In the genomic region with DNA sequence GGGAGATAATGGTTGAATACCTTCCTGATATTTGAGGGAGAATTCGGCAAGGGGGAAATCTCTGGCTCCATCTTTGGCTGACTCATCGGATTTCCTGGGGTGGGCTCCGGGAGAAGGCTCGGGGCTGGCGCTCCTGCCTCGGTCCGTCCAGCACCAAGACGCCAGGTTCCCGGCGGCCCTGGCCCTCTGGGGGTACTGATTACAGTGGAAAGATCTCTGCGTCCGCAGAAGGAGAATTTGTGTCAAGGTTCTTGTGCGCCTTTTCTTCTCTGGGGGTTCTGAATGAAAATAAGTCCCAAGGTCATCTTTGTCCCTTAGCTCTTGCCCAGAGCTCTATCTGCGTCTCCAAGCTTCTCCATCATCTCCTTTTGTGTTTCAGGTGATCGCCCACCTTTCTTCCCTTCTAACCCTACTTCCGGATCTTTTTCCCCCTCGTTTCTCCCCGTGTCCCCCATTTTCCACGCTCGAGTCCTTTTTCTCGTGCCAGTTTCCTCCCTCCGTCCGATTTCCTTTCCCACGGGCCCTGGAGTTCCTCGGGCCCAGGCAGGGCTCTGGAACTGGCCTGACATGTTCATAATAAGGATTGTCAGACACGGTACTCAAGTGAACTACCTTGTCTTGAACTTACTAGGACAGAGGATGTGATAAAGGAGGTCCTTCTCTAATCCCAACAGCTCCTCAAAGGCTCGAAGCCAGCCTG, we compare ENCODE assay signal across 14 cellular contexts. TPM values are rescaled to one million over a fixed set of nuclear protein-coding genes. Genes with fewer than 3 reads are reported as not detected.
DNase-seq lines count a peak whose midpoint lies in the region; ATAC-seq and TF ChIP-seq lines count a peak whose summit lies in the region.
"Had no signal": no experiment of that assay in that cellular context is flagged by ENCODE, and none has a peak within 500 bp of the region (broad histone marks: within the 10 kb centered on the region; RNA-seq: fewer than 3 reads in every experiment).

No MANE protein-coding gene starts in this region.

- H3K4me3 ChIP-seq in suprapubic skin = no peak overlapping the region

- no peak for TF ChIP-seq CTCF in suprapubic skin (IDR thresholded peaks at IDR 0.05)

- peaks cover 59% of the 10 kb centered on the region for H3K4me1 Mint-ChIP-seq in activated naive CD4-positive, alpha-beta T cell treated with anti-CD3 and anti-CD28 coated beads, Interleukin-2, amount 50 U/mL, for 24 hours
- peaks cover 52% of the 10 kb centered on the region for H3K4me1 Mint-ChIP-seq in activated naive CD8-positive, alpha-beta T cell (ENCODE audit: low read depth)
- H3K4me1 Mint-ChIP-seq in stimulated activated naive CD8-positive, alpha-beta T cell treated with anti-CD3 and anti-CD28 coated beads, Interleukin-15, amount 100 ng/mL, for 72 hours = peaks cover 68% of the 10 kb centered on the region

- no peaks in the 10 kb centered on the region for H3K36me3 ChIP-seq in suprapubic skin

- peak overlapping the region; percentile 90 for H3K4me3 Mint-ChIP-seq in activated naive CD4-positive, alpha-beta T cell treated with anti-CD3 and anti-CD28 coated beads, Interleukin-2, amount 50 U/mL, for 24 hours
- H3K4me3 Mint-ChIP-seq in activated naive CD8-positive, alpha-beta T cell = peak overlapping the region; percentile 84
- peak overlapping the region; percentile 86 to 89 for H3K4me3 Mint-ChIP-seq in stimulated activated naive CD8-positive, alpha-beta T cell treated with anti-CD3 and anti-CD28 coated beads, Interleukin-15, amount 100 ng/mL, for 72 hours

- 53% methylated on average over 27 of the region's 27 CpGs for WGBS in suprapubic skin

- peaks cover 3% of the 10 kb centered on the region for H3K36me3 Mint-ChIP-seq in activated naive CD4-positive, alpha-beta T cell treated with anti-CD3 and anti-CD28 coated beads, Interleukin-2, amount 50 U/mL, for 24 hours
- peaks cover 2% of the 10 kb centered on the region for H3K36me3 Mint-ChIP-seq in activated naive CD8-positive, alpha-beta T cell

- H3K9me3 Mint-ChIP-seq in activated naive CD4-positive, alpha-beta T cell treated with anti-CD3 and anti-CD28 coated beads, Interleukin-2, amount 50 U/mL, for 24 hours = peaks cover under 1% of the 10 kb centered on the region
- no peaks in the 10 kb centered on the region for H3K9me3 Mint-ChIP-seq in activated naive CD8-positive, alpha-beta T cell (ENCODE audit: low read depth)
- peaks cover 3% of the 10 kb centered on the region in 2 donors for H3K9me3 Mint-ChIP-seq in stimulated activated naive CD8-positive, alpha-beta T cell treated with anti-CD3 and anti-CD28 coated beads, Interleukin-15, amount 100 ng/mL, for 72 hours

- H3K4me1 ChIP-seq in suprapubic skin = peaks cover 45% of the 10 kb centered on the region

- ATAC-seq in stimulated activated naive CD8-positive, alpha-beta T cell treated with anti-CD3 and anti-CD28 coated beads, Interleukin-15, amount 100 ng/mL, for 72 hours = no peak
- no peak for ATAC-seq in GM19397 (IDR thresholded peaks at IDR 0.05; ENCODE audit: unreplicated experiment)

- peak overlapping the region; percentile 48 for H3K27ac Mint-ChIP-seq in activated naive CD4-positive, alpha-beta T cell treated with anti-CD3 and anti-CD28 coated beads, Interleukin-2, amount 50 U/mL, for 24 hours
- no peak overlapping the region for H3K27ac Mint-ChIP-seq in activated naive CD8-positive, alpha-beta T cell
- H3K27ac Mint-ChIP-seq in stimulated activated naive CD8-positive, alpha-beta T cell treated with anti-CD3 and anti-CD28 coated beads, Interleukin-15, amount 100 ng/mL, for 72 hours = no peak overlapping the region

- peaks cover 59% of the 10 kb centered on the region for H3K27me3 Mint-ChIP-seq in activated naive CD4-positive, alpha-beta T cell treated with anti-CD3 and anti-CD28 coated beads, Interleukin-2, amount 50 U/mL, for 24 hours
- H3K27me3 Mint-ChIP-seq in activated naive CD8-positive, alpha-beta T cell = peaks cover 47% of the 10 kb centered on the region
- peaks cover 98% of the 10 kb centered on the region for H3K27me3 Mint-ChIP-seq in stimulated activated naive CD8-positive, alpha-beta T cell treated with anti-CD3 and anti-CD28 coated beads, Interleukin-15, amount 100 ng/mL, for 72 hours

- H3K27me3 ChIP-seq in suprapubic skin = peaks cover 82% of the 10 kb centered on the region

- no peak for DNase-seq in activated naive CD4-positive, alpha-beta T cell treated with anti-CD3 and anti-CD28 coated beads, Interleukin-2, amount 50 U/mL, for 16 hours
- peak; percentile 16 for DNase-seq in left kidney (ENCODE audit: low read depth, low spot score)
- DNase-seq in stimulated activated naive CD8-positive, alpha-beta T cell treated with anti-CD3 and anti-CD28 coated beads, Interleukin-15, amount 100 ng/mL, for 72 hours = no peak
- DNase-seq in suprapubic skin (ENCODE audit: low spot score in 2 of 2) = no peak
- DNase-seq in medulla oblongata (ENCODE audit: extremely low spot score) = no peak
- DNase-seq: activated gamma-delta T cell, EL, KG1, NCI-H1694 treated with DMSO at 0.1 percent for 48 hours, NCI-H69 had no signal

- no peak overlapping the region for H3K27ac ChIP-seq in suprapubic skin
- H3K27ac ChIP-seq: RWPE1 had no signal

- H3K9me3 ChIP-seq in suprapubic skin = no peaks in the 10 kb centered on the region

- no peak for TF ChIP-seq POLR2A in suprapubic skin (IDR thresholded peaks at IDR 0.05)

- TF ChIP-seq EP300 in suprapubic skin (IDR thresholded peaks at IDR 0.05) = no peak

RNA-seq across cellular contexts. Expression of gene NRN1, which starts 11.6 kb away (rescaled TPM):
- total RNA-seq in suprapubic skin = 10 to 100 TPM in 2 of 4 donors, 1 to 10 TPM in 2; 5.1 to 16.1 (median 8.8) TPM
